In the genomic region with DNA sequence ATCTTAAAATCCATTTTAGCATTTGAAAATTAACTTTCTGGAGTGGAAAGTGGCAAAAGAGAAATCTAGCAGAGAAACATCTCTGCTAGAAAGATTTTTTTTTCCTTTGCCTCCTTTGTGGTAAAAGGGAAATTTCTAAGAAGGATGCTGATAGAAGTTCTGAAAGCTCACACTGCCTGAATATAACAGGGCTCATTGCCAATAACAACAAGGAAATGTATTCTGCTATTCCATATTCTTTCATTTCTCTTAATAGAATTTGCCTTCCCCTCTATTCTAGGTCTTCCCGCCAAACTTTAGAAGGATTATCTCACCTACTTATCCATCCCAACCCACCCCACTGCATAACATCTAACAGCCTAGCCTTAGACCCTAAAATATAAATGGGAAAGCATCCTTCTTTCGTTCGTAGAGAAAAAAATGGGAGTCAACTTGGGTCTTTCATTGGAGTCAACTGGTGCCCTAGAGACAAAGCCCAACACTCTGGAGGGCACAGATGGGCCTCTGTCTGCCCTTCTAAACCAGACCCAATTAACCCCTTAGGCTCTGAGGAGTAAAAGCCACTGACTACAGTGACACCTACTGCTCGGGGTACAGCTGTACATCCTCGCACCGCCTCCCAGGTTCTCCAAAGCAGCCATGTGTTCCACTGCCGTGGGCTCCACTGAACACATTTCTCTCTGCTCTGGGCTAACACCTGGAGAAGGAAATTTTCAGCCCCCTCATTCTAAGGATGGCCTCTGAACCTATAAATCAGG, we compare ENCODE assay signal across 8 cellular contexts.
DNase-seq lines count a peak whose midpoint lies in the region; ATAC-seq and TF ChIP-seq lines count a peak whose summit lies in the region.

No MANE protein-coding gene starts in this region.

- DNase-seq in H4 (ENCODE audit: low spot score) (peak; percentile 14), NCI-H82 treated with DMSO at 0.1 percent for 48 hours (lab: John Stamatoyannopoulos, UW; ENCODE audit: unreplicated experiment) (peak; percentile 86), coronary artery (ENCODE audit: low spot score) (no peak), GF-D8 (lab: John Stamatoyannopoulos, UW) (no peak)
- no peak for DNase-seq in natural killer cell treated with Interleukin-12 subunit alpha and Interleukin-12 subunit beta and Interleukin-15 and Interleukin-18, amount 100 ng/mL, for 72 hours (ENCODE audit: low spot score)
- no peak for DNase-seq in activated CD4-positive, alpha-beta T cell treated with anti-CD3 and anti-CD28 coated beads for 1 hour

- H3K9ac ChIP-seq in BLaER1 treated with 17β-estradiol and CSF1 and Interleukin-3, amounts not matched to agents 10 nM and 100 nM = peak overlapping the region; percentile 47 to 78 (median 73); a peak in 19 of 22 replicates

- peak overlapping the region in 1 of 2 donors; percentile 78 for H3K27ac Mint-ChIP-seq in natural killer cell treated with Interleukin-12 subunit alpha and Interleukin-12 subunit beta and Interleukin-15 and Interleukin-18, amount 100 ng/mL, for 72 hours

- TF ChIP-seq CTCF in coronary artery (IDR thresholded peaks at IDR 0.05) = no peak

- no peaks in the 10 kb centered on the region for H3K9me3 ChIP-seq in BLaER1 treated with 17β-estradiol and CSF1 and Interleukin-3, amounts not matched to agents 10 nM and 100 nM (replicated peaks in 1 of 11)

- H3K4me3 Mint-ChIP-seq in natural killer cell treated with Interleukin-12 subunit alpha and Interleukin-12 subunit beta and Interleukin-15 and Interleukin-18, amount 100 ng/mL, for 72 hours = peak overlapping the region; percentile 97

- peaks cover 38 to 55% of the 10 kb centered on the region in 2 donors for H3K27me3 Mint-ChIP-seq in natural killer cell treated with Interleukin-12 subunit alpha and Interleukin-12 subunit beta and Interleukin-15 and Interleukin-18, amount 100 ng/mL, for 72 hours

- H3K36me3 ChIP-seq in BLaER1 treated with 17β-estradiol and CSF1 and Interleukin-3, amounts not matched to agents 10 nM and 100 nM = no peaks in the 10 kb centered on the region

- H3K4me2 ChIP-seq in BLaER1 treated with 17β-estradiol and CSF1 and Interleukin-3, amounts not matched to agents 10 nM and 100 nM = peak overlapping the region; percentile 75 to 95 (median 86)

- H3K27ac ChIP-seq in BLaER1 treated with 17β-estradiol and CSF1 and Interleukin-3, amounts not matched to agents 10 nM and 100 nM = peak overlapping the region; percentile 51 to 85 (median 80); a peak in 21 of 22 replicates
- no peak overlapping the region for H3K27ac ChIP-seq in coronary artery

- peak overlapping the region in 5 of 10 experiments; percentile 2 to 65 (median 49); a peak in 7 of 20 replicates for H3K4me3 ChIP-seq in BLaER1 treated with 17β-estradiol and CSF1 and Interleukin-3, amounts not matched to agents 10 nM and 100 nM
- H3K4me3 ChIP-seq in coronary artery = peak overlapping the region; percentile 65

- H4K20me1 ChIP-seq in BLaER1 treated with 17β-estradiol and CSF1 and Interleukin-3, amounts not matched to agents 10 nM and 100 nM = no peaks in the 10 kb centered on the region; a peak in 1 of 22 replicates

- peaks cover 75 to 100% (median 91%) of the 10 kb centered on the region in 10 experiments for H3K4me1 ChIP-seq in BLaER1 treated with 17β-estradiol and CSF1 and Interleukin-3, amounts not matched to agents 10 nM and 100 nM

- H3K4me1 Mint-ChIP-seq in natural killer cell treated with Interleukin-12 subunit alpha and Interleukin-12 subunit beta and Interleukin-15 and Interleukin-18, amount 100 ng/mL, for 72 hours (ENCODE audit: low read depth in 2 of 2) = peaks cover 31 to 40% of the 10 kb centered on the region in 2 donors

- no peak for ATAC-seq in natural killer cell treated with Interleukin-12 subunit alpha and Interleukin-12 subunit beta and Interleukin-15 and Interleukin-18, amount 100 ng/mL, for 72 hours
- ATAC-seq in HG03571 (IDR thresholded peaks at IDR 0.05; ENCODE audit: unreplicated experiment) = no peak

- no peaks in the 10 kb centered on the region for H3K9me3 Mint-ChIP-seq in natural killer cell treated with Interleukin-12 subunit alpha and Interleukin-12 subunit beta and Interleukin-15 and Interleukin-18, amount 100 ng/mL, for 72 hours

- H3K27me3 ChIP-seq in BLaER1 treated with 17β-estradiol and CSF1 and Interleukin-3, amounts not matched to agents 10 nM and 100 nM = no peaks in the 10 kb centered on the region

- H3K36me3 Mint-ChIP-seq in natural killer cell treated with Interleukin-12 subunit alpha and Interleukin-12 subunit beta and Interleukin-15 and Interleukin-18, amount 100 ng/mL, for 72 hours = no peaks in the 10 kb centered on the region

Comparison
In these comparisons a context has a peak if more than half of its experiments do, and no peak if none do; other contexts are left out.
1. H3K27ac ChIP-seq: peak in BLaER1 treated with 17β-estradiol and CSF1 and Interleukin-3, amounts not matched to agents 10 nM and 100 nM (11 of 11); none in coronary artery (0 of 2).
2. DNase-seq: peak in H4 (single experiment) and NCI-H82 treated with DMSO at 0.1 percent for 48 hours (single experiment); none in coronary artery (single experiment), natural killer cell treated with Interleukin-12 subunit alpha and Interleukin-12 subunit beta and Interleukin-15 and Interleukin-18, amount 100 ng/mL, for 72 hours (single experiment), GF-D8 (single experiment) and activated CD4-positive, alpha-beta T cell treated with anti-CD3 and anti-CD28 coated beads for 1 hour (single experiment).